Comparison of ENCODE assay signal across 26 cellular contexts in genomic region chr16:11165349-11165748, GRCh38.
"Had no signal": no experiment of that assay in that cellular context is flagged by ENCODE, and none has a peak within 500 bp of the region (broad histone marks: within the 10 kb centered on the region; RNA-seq: fewer than 3 reads in every experiment).

No MANE protein-coding gene starts in this region.

- H3K36me3 ChIP-seq: ovary, transverse colon had no signal

- H3K4me3 ChIP-seq: adrenal gland, dorsolateral prefrontal cortex, lung, ovary, psoas muscle, stomach, suprapubic skin, transverse colon had no signal

- H3K9me3 ChIP-seq: adrenal gland, neutrophil, ovary, psoas muscle, stomach, suprapubic skin, transverse colon had no signal

- H3K4me3 Mint-ChIP-seq: activated naive CD4-positive, alpha-beta T cell treated with anti-CD3 and anti-CD28 coated beads, Interleukin-2, amount 10 ng/mL, durations not matched to agents 7 days and 5 days; effector memory CD8-positive, alpha-beta T cell; mesothelial cell of epicardium; natural killer cell treated with Interleukin-12 subunit alpha and Interleukin-12 subunit beta and Interleukin-15 and Interleukin-18, amount 100 ng/mL, for 72 hours; T-helper 17 cell had no signal

- H3K9me3 Mint-ChIP-seq: effector memory CD8-positive, alpha-beta T cell; mesothelial cell of epicardium; natural killer cell treated with Interleukin-12 subunit alpha and Interleukin-12 subunit beta and Interleukin-15 and Interleukin-18, amount 100 ng/mL, for 72 hours had no signal

- ATAC-seq: activated CD4-positive, CD25-positive, alpha-beta regulatory T cell treated with anti-CD3 and anti-CD28 coated beads, Interleukin-2, amount 50 U/mL, for 24 hours; effector memory CD8-positive, alpha-beta T cell; esophagus mucosa; left lobe of liver; psoas muscle; right cardiac atrium; T-helper 17 cell had no signal

- H3K27me3 Mint-ChIP-seq: activated naive CD4-positive, alpha-beta T cell treated with anti-CD3 and anti-CD28 coated beads, Interleukin-2, amount 10 ng/mL, durations not matched to agents 7 days and 5 days; effector memory CD8-positive, alpha-beta T cell; natural killer cell treated with Interleukin-12 subunit alpha and Interleukin-12 subunit beta and Interleukin-15 and Interleukin-18, amount 100 ng/mL, for 72 hours; T-helper 17 cell had no signal

- H3K27ac Mint-ChIP-seq: activated naive CD4-positive, alpha-beta T cell treated with anti-CD3 and anti-CD28 coated beads, Interleukin-2, amount 10 ng/mL, durations not matched to agents 7 days and 5 days; mesothelial cell of epicardium; T-helper 17 cell had no signal

- DNase-seq: activated CD4-positive, alpha-beta T cell treated with anti-CD3 and anti-CD28 coated beads, Interleukin-2, amount 50 U/mL, for 1 hour; activated effector memory CD4-positive, alpha-beta T cell treated with Interleukin-2 at 50 U/mL for 16 hours; activated naive CD4-positive, alpha-beta T cell treated with anti-CD3 and anti-CD28 coated beads, Interleukin-2, amount 10 ng/mL, durations not matched to agents 7 days and 5 days; activated T-cell treated with anti-CD3 and anti-CD28 coated beads, Interleukin-2, amount 50 U/mL, for 48 hours; adrenal gland; central memory CD4-positive, alpha-beta T cell; dorsolateral prefrontal cortex; effector memory CD8-positive, alpha-beta T cell; foreskin melanocyte; ovary; stimulated activated CD4-positive, alpha-beta T cell treated with anti-CD3 and anti-CD28 coated beads, Interleukin-12 subunit alpha, Interleukin-12 subunit beta, amount 100 ng/mL, for 4 hours; stimulated activated CD4-positive, alpha-beta T cell treated with anti-CD3 and anti-CD28 coated beads, Interleukin-4, amount 100 ng/mL, for 4 hours; stomach; SW 1271; T-helper 17 cell; transverse colon had no signal
